In the genomic region with DNA sequence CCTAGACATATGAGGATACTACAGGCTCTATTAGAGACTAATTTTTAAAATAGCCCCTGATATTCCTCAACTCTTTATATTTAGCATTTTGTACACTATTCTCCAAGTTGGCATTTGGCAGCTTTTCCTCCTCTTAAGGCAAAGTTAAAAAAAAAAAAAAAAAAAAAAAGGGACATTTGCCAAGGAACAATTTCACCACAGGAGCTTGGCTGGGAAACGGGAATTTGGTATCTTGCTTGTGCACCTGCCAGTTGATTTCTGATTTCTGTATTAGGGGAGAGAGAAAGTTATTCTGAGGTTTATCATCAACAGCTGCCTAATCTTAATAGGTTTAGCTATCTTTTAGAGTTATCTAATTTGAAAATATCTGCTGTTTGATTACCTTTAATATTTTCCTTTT, we compare ENCODE assay signal across 13 cellular contexts.
DNase-seq lines count a peak whose midpoint lies in the region; ATAC-seq and TF ChIP-seq lines count a peak whose summit lies in the region.
"Had no signal": no experiment of that assay in that cellular context is flagged by ENCODE, and none has a peak within 500 bp of the region (broad histone marks: within the 10 kb centered on the region; RNA-seq: fewer than 3 reads in every experiment).

No MANE protein-coding gene starts in this region.

- intact Hi-C loops in psoas muscle (cut with DNase I) = loop anchor here (1.0 to 5.0 kb wide), 6 partner anchors 38 to 292 kb away; a partner anchor contains a TSS

- H3K9ac ChIP-seq in endocrine pancreas (ENCODE audit: control insufficient read depth, insufficient read depth, low read length) = no peak overlapping the region

- H3K36me3 ChIP-seq in endocrine pancreas (ENCODE audit: control insufficient read depth, insufficient read depth, low read length) = no peaks in the 10 kb centered on the region
- H3K36me3 ChIP-seq in psoas muscle (ENCODE audit: insufficient read depth in 1 of 2, low read depth in 1 of 2) = no peaks in the 10 kb centered on the region
- H3K36me3 ChIP-seq: esophagus squamous epithelium had no signal

- H3K27ac ChIP-seq in psoas muscle = peak overlapping the region; percentile 78
- H3K27ac ChIP-seq: esophagus squamous epithelium had no signal

- H3K4me1 ChIP-seq in endocrine pancreas (ENCODE audit: control insufficient read depth, insufficient read depth, low read length) (no peaks in the 10 kb centered on the region), psoas muscle (peaks cover 28% of the 10 kb centered on the region)

- H3K9me3 ChIP-seq in endocrine pancreas (ENCODE audit: control insufficient read depth, low read length) = no peaks in the 10 kb centered on the region
- no peaks in the 10 kb centered on the region for H3K9me3 ChIP-seq in psoas muscle
- H3K9me3 ChIP-seq: esophagus squamous epithelium had no signal

- H3K27me3 ChIP-seq in endocrine pancreas (ENCODE audit: control insufficient read depth, insufficient read depth, low read length) (no peaks in the 10 kb centered on the region), psoas muscle (ENCODE audit: insufficient read depth in 3 of 3, low read length in 2 of 3) (no peaks in the 10 kb centered on the region)
- H3K27me3 ChIP-seq: esophagus squamous epithelium had no signal

- peak; percentile 63 for DNase-seq in NCI-H2029 treated with DMSO at 0.1 percent for 48 hours (lab: John Stamatoyannopoulos, UW)
- no peak for DNase-seq in NCI-H2029 (lab: John Stamatoyannopoulos, UW)
- peak; percentile 80 for DNase-seq in NCI-H1105 treated with DMSO at 0.1 percent for 48 hours (lab: John Stamatoyannopoulos, UW)
- no peak for DNase-seq in psoas muscle
- DNase-seq in germinal center (ENCODE audit: low spot score) = no peak
- no peak for DNase-seq in T-helper 1 cell
- DNase-seq: activated CD4-positive, alpha-beta T cell treated with anti-CD3 and anti-CD28 coated beads, Interleukin-2, amount 50 U/mL, for 48 hours; activated T-cell treated with anti-CD3 and anti-CD28 coated beads, Interleukin-2, amount 50 U/mL, for 24 hours; esophagus squamous epithelium; stimulated activated CD4-positive, alpha-beta T cell treated with anti-CD3 and anti-CD28 coated beads, Interleukin-15, amount 100 ng/mL, for 24 hours; stimulated activated naive CD8-positive, alpha-beta T cell treated with anti-CD3 and anti-CD28 coated beads, Interleukin-15, Interleukin-2, amounts not matched to agents 100 U/mL and 50 U/mL, for 24 hours had no signal

- ATAC-seq in psoas muscle (peak; percentile 29 to 60 (median 40)), esophagus mucosa (no peak)

- 5 to 22% (median 6%) methylated on average over 1 of the region's 1 CpG for WGBS in psoas muscle, 3 donors

- H3K4me3 ChIP-seq in endocrine pancreas (ENCODE audit: control insufficient read depth, insufficient read depth, low read length) (peak overlapping the region; percentile 47), psoas muscle (peak overlapping the region; percentile 62)
- H3K4me3 ChIP-seq: esophagus squamous epithelium had no signal

- TF ChIP-seq CTCF in psoas muscle (IDR thresholded peaks at IDR 0.05) = no peak

Comparison
In these comparisons a context has a peak if more than half of its experiments do, and no peak if none do; other contexts are left out.
1. DNase-seq: peak in NCI-H2029 treated with DMSO at 0.1 percent for 48 hours (single experiment) and NCI-H1105 treated with DMSO at 0.1 percent for 48 hours (single experiment); none in NCI-H2029 (single experiment), psoas muscle (0 of 2), germinal center (single experiment) and T-helper 1 cell (0 of 5).